8 cellular contexts compared by ENCODE assay signal in genomic region chr6:35392111-35392702, GRCh38. TPM values are rescaled to one million over a fixed set of nuclear protein-coding genes. Genes with fewer than 3 reads are reported as not detected.
DNase-seq lines count a peak whose midpoint lies in the region; ATAC-seq, FAIRE-seq and TF ChIP-seq lines count a peak whose summit lies in the region.

No MANE protein-coding gene starts in this region.

- peaks cover 14% of the 10 kb centered on the region for H3K4me1 Mint-ChIP-seq in GM23338
- H3K4me1 Mint-ChIP-seq in endothelial cell (ENCODE audit: unreplicated experiment): peaks cover 40% of the 10 kb centered on the region

- H3K4me3 ChIP-seq in GM23338: no peak overlapping the region

- H3K9me2 ChIP-seq in GM23338 (ENCODE audit: insufficient read depth): no peaks in the 10 kb centered on the region

- H3K79me2 ChIP-seq in GM23338 (replicated peaks; ENCODE audit: insufficient read depth): no peaks in the 10 kb centered on the region

- 0 out of 2 replicates have a peak overlapping the region, but pooled peaks have one; percentile 49 for H3K27ac Mint-ChIP-seq in GM23338
- peak overlapping the region; percentile 64 for H3K27ac Mint-ChIP-seq in endothelial cell (ENCODE audit: unreplicated experiment)

- no peak for FAIRE-seq in GM12892 (lab: Jason Lieb, UNC)

- no peak overlapping the region for H3K27ac ChIP-seq in GM23338 (ENCODE audit: low read depth)

- no peak for DNase-seq in GM23338 (ENCODE audit: low spot score)
- DNase-seq in NCI-H226: peak; percentile 92
- no peak for DNase-seq in endothelial cell (ENCODE audit: low spot score)
- DNase-seq in posterior vena cava (ENCODE audit: low spot score): peak; percentile 80
- DNase-seq in GM12892 (ENCODE audit: insufficient read length): no peak
- DNase-seq in activated gamma-delta T cell treated with Interleukin-2 at 50 U/mL for 16 hours: no peak
- no peak for DNase-seq in mesenteric fat pad (ENCODE audit: low spot score)

- 0 out of 2 replicates have a peak, but pooled peaks cover under 1% of the 10 kb centered on the region for H3K4me1 ChIP-seq in GM23338 (ENCODE audit: insufficient read depth)

- H3K36me3 ChIP-seq in GM23338 (ENCODE audit: insufficient read depth): no peaks in the 10 kb centered on the region

- H2AFZ ChIP-seq in GM23338: no peak overlapping the region

- H3K4me3 Mint-ChIP-seq in GM23338 (no peak overlapping the region), endothelial cell (ENCODE audit: unreplicated experiment) (no peak overlapping the region)

- H4K20me1 ChIP-seq in GM23338 (replicated peaks; ENCODE audit: insufficient read depth): no peaks in the 10 kb centered on the region

- H3K9me3 Mint-ChIP-seq in GM23338: no peaks in the 10 kb centered on the region; the same call in 1 of the 3 replicates
- no peaks in the 10 kb centered on the region for H3K9me3 Mint-ChIP-seq in endothelial cell (ENCODE audit: unreplicated experiment)

- H3K36me3 Mint-ChIP-seq in GM23338 (ENCODE audit: low read depth) (0 out of 3 replicates have a peak, but pooled peaks cover under 1% of the 10 kb centered on the region), endothelial cell (ENCODE audit: low read depth, unreplicated experiment) (peaks cover under 1% of the 10 kb centered on the region)

- H3K4me2 ChIP-seq in GM23338: no peak overlapping the region

- H3F3A ChIP-seq in GM23338 (replicated peaks; ENCODE audit: low read depth): no peaks in the 10 kb centered on the region

- no peak for TF ChIP-seq CTCF in GM23338 (conservative IDR thresholded peaks at IDR 0.05; ENCODE audit: low read depth in 2 of 2)
- TF ChIP-seq CTCF in endothelial cell (IDR thresholded peaks at IDR 0.05; ENCODE audit: unreplicated experiment): no peak

- ATAC-seq in GM23338 (peak; percentile 33; the same call in 1 of the 3 replicates), GM19035 (IDR thresholded peaks at IDR 0.05; ENCODE audit: unreplicated experiment) (no peak)

- intact Hi-C loops in posterior vena cava (cut with DNase I): no loop called here

- H3K27me3 Mint-ChIP-seq in GM23338 (ENCODE audit: insufficient read depth, low read depth, poor library complexity): peaks cover 2% of the 10 kb centered on the region
- H3K27me3 Mint-ChIP-seq in endothelial cell (ENCODE audit: unreplicated experiment): peaks cover 5% of the 10 kb centered on the region

- no peak for TF ChIP-seq POLR2A in GM12892 (IDR thresholded peaks at IDR 0.05; ENCODE audit: low read depth, low read length)

- no peaks in the 10 kb centered on the region for H3K27me3 ChIP-seq in GM23338 (ENCODE audit: insufficient read depth)

TF ChIP-seq in GM23338, 12 proteins besides CTCF, POLR2A, EP300 and RAD21:
- TF ChIP-seq ZNF331 (CRISPR knock-in tag; IDR thresholded peaks at IDR 0.05; ENCODE audit: low read depth) (no peak), REST (IDR thresholded peaks at IDR 0.05; ENCODE audit: unreplicated experiment) (no peak), ZNF462 (CRISPR knock-in tag; IDR thresholded peaks at IDR 0.05) (no peak), POLR2AphosphoS5 (IDR thresholded peaks at IDR 0.05; ENCODE audit: low read depth) (no peak), EZH2 (IDR thresholded peaks at IDR 0.05; ENCODE audit: low read depth, unreplicated experiment) (no peak), ZNF114 (CRISPR knock-in tag; IDR thresholded peaks at IDR 0.05) (no peak), EZH2phosphoT487 (IDR thresholded peaks at IDR 0.05; ENCODE audit: unreplicated experiment) (no peak), CREB1 (CRISPR knock-in tag; IDR thresholded peaks at IDR 0.05; ENCODE audit: low read depth) (no peak), NANOG (IDR thresholded peaks at IDR 0.05; ENCODE audit: borderline replicate concordance) (no peak)

RNA-seq across cellular contexts. Expression of gene PPARD, which starts 49.8 kb away (rescaled TPM):
- total RNA-seq in GM23338 (2014; rRNA removed; shearing (Covaris generic)): 8.7 and 9.7 TPM in 2 replicates
- polyA plus RNA-seq in GM23338 (2016; fragmentation: Nextera tagmentation; extraction: Ambion mirVana): 4.8 and 5.1 TPM in 2 replicates
- total RNA-seq in endothelial cell (ENCODE audit: unreplicated experiment): 38.7 TPM
- total RNA-seq in posterior vena cava: 10 to 100 TPM; 16.3 to 19.8 TPM
- polyA plus RNA-seq in GM12892 (2012; ENCODE audit: missing spikeins): 7.0 TPM
- 17.5 TPM for total RNA-seq in mesenteric fat pad

RNA-seq across cellular contexts. Expression of gene FANCE, which starts 59.9 kb away (rescaled TPM):
- 18.5 and 25.5 TPM in 2 replicates for total RNA-seq in GM23338 (2014; rRNA removed; shearing (Covaris generic))
- polyA plus RNA-seq in GM23338 (2016; fragmentation: Nextera tagmentation; extraction: Ambion mirVana): 5.4 and 6.5 TPM in 2 replicates
- total RNA-seq in endothelial cell (ENCODE audit: unreplicated experiment): 21.8 TPM
- 1 to 10 TPM; 2.5 to 4.0 TPM for total RNA-seq in posterior vena cava
- polyA plus RNA-seq in GM12892 (2012; ENCODE audit: missing spikeins): 6.1 TPM
- total RNA-seq in mesenteric fat pad: 1.9 TPM

Comparison
In these comparisons a context has a peak if more than half of its experiments do, and no peak if none do; other contexts are left out.
1. DNase-seq: peak in NCI-H226 (single experiment) and posterior vena cava (single experiment); none in GM23338 (single experiment), endothelial cell (single experiment), GM12892 (single experiment), activated gamma-delta T cell treated with Interleukin-2 at 50 U/mL for 16 hours (single experiment) and mesenteric fat pad (single experiment).